Comparison of ENCODE assay signal across 8 cellular contexts in the genomic region with DNA sequence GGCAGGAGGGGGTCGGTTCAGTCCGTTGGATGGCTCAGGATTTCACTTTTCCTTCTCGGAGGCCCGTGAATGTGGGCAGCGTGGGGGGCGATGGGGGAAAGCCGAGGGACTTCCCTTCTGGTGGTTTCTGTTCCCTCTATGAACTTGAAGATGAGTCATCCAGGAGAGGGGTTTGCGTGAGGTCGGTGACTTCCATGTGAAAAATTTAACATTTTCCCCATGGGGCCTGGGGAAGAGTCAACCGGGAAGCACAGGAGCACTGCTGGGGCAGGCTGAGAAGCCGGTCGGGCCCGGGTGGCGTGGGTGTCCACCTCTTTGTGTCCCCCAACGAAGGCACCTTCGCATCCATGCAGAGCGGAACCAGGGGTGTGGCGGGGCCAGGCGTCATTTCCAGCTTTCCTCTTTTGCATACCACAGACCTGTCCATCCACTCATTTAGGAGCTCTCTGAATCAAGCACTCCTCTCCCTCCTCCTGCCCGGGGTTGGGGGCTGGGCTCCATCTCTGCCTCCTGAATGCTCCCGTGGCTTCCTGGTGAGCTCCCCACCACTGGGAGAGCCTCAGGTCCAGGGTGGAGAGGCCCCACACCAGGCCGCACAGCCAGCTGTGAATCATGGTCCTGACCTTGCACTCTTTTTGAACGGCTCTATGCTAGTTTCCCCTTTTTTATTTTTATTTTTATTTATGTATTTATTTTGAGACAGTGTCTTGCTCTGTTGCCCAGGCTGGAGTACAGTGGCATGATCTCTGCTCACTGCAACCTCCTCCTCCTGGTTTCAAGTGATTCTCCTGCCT.
DNase-seq lines count a peak whose midpoint lies in the region; ATAC-seq and TF ChIP-seq lines count a peak whose summit lies in the region.

No MANE protein-coding gene starts in this region.

- H3K4me3 ChIP-seq in skeletal muscle cell (ENCODE audit: low read depth, low read length) = no peak overlapping the region
- no peak overlapping the region for H3K4me3 ChIP-seq in foreskin fibroblast (ENCODE audit: low read depth in 1 of 2, low read length in 2 of 2)

- ATAC-seq in GM21447 (IDR thresholded peaks at IDR 0.05; ENCODE audit: unreplicated experiment) = peak; percentile 44
- ATAC-seq in HG03575 (IDR thresholded peaks at IDR 0.05; ENCODE audit: extremely low read depth, insufficient number of reproducible peaks, low FRiP score, unreplicated experiment) = peak; percentile 16

- CTCF ChIA-PET in GM10248 (lab: Yijun Ruan, JAX) = interaction anchor here (1.1 to 4.9 kb wide), 7 partner anchors 11 to 180 kb away, joined by 3 to 26 read pairs (median 6); no protein-coding TSS in a partner anchor

- DNase-seq in GM10248 (ENCODE audit: extremely low spot score) = peak; percentile 83
- peak; percentile 14 for DNase-seq in activated T-cell treated with anti-CD3 and anti-CD28 coated beads for 4 hours
- peak; percentile 43 for DNase-seq in skeletal muscle cell (ENCODE audit: low read depth)
- DNase-seq in anterior cingulate cortex (lab: John Stamatoyannopoulos, UW) = no peak
- DNase-seq in foreskin fibroblast = no peak
- no peak for DNase-seq in hippocampal formation (lab: John Stamatoyannopoulos, UW)

- POLR2A ChIA-PET in GM10248 (lab: Yijun Ruan, JAX) = interaction anchor here (0.7 to 1.9 kb wide), 4 partner anchors 25 to 55 kb away, joined by 3 to 9 read pairs (median 4); no protein-coding TSS in a partner anchor

- TF ChIP-seq CTCF in GM10248 (IDR thresholded peaks at IDR 0.05; ENCODE audit: control extremely low read depth, extremely low read depth, low read depth, missing control alignments) = no peak
- no peak for TF ChIP-seq CTCF in foreskin fibroblast (IDR thresholded peaks at IDR 0.05; ENCODE audit: low read depth, low read length)

Comparison
In these comparisons a context has a peak if more than half of its experiments do, and no peak if none do; other contexts are left out.
1. DNase-seq: peak in GM10248 (single experiment), activated T-cell treated with anti-CD3 and anti-CD28 coated beads for 4 hours (single experiment) and skeletal muscle cell (single experiment); none in anterior cingulate cortex (0 of 58), foreskin fibroblast (0 of 2) and hippocampal formation (0 of 2).